1 cellular context compared by ENCODE assay signal in the genomic region with DNA sequence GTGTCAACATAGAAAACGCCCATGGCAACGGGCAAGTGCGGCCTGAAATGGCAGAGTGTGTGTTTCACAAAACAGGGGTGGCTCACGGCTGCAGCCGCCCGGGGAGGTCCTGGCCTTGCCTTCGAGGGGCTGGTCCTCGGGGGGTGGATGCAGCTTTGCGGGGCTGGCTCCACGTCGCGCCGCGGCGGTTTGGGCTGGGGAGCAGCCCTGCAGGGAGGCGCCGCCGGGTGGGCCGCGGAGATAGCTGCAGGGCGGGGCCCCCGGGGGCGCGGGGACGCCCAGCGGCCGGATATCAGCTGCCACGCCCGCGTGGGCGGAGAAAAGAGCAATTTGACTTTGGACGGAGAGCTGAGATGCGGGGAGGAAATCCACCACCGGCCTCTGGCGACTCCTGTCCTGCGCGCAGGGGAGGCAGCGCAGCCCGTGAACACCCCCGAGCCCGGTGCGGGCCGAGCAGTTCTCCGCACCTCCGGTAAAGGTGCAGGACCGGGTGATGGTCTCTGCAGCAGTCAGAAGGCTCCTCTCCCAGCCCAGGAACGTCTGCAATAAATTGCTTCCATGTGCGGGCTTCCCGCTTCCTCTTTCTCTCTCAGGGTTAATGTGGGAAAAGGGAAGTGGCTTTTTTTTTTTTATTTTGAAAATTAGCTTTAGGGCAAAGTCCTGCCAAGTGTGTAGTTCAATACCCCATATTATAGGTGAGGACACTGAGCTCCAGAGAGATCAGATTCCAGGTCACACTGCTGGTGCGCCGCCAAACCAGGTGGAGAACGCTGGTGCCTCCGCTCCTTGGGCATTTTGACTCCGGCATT.
TF ChIP-seq lines count a peak whose summit lies in the region.

No MANE protein-coding gene starts in this region.

TF ChIP-seq in HepG2, 621 proteins besides CTCF, POLR2A, EP300 and RAD21 (continued from another document and continues in another):
- TF ChIP-seq, protein P1, sequence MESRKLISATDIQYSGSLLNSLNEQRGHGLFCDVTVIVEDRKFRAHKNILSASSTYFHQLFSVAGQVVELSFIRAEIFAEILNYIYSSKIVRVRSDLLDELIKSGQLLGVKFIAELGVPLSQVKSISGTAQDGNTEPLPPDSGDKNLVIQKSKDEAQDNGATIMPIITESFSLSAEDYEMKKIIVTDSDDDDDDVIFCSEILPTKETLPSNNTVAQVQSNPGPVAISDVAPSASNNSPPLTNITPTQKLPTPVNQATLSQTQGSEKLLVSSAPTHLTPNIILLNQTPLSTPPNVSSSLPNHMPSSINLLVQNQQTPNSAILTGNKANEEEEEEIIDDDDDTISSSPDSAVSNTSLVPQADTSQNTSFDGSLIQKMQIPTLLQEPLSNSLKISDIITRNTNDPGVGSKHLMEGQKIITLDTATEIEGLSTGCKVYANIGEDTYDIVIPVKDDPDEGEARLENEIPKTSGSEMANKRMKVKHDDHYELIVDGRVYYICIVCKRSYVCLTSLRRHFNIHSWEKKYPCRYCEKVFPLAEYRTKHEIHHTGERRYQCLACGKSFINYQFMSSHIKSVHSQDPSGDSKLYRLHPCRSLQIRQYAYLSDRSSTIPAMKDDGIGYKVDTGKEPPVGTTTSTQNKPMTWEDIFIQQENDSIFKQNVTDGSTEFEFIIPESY (CRISPR knock-in tag; IDR thresholded peaks at IDR 0.05) = no peak
- no peak for TF ChIP-seq FOXM1 (CRISPR knock-in tag; IDR thresholded peaks at IDR 0.05)
- TF ChIP-seq TOPORS (CRISPR knock-in tag; IDR thresholded peaks at IDR 0.05) = no peak; the same call in 1 of the 2 replicates
- no peak for TF ChIP-seq ZNF30 (CRISPR knock-in tag; IDR thresholded peaks at IDR 0.05)
- TF ChIP-seq MBNL3 (CRISPR knock-in tag; conservative IDR thresholded peaks at IDR 0.05) = no peak
- TF ChIP-seq, protein P2, sequence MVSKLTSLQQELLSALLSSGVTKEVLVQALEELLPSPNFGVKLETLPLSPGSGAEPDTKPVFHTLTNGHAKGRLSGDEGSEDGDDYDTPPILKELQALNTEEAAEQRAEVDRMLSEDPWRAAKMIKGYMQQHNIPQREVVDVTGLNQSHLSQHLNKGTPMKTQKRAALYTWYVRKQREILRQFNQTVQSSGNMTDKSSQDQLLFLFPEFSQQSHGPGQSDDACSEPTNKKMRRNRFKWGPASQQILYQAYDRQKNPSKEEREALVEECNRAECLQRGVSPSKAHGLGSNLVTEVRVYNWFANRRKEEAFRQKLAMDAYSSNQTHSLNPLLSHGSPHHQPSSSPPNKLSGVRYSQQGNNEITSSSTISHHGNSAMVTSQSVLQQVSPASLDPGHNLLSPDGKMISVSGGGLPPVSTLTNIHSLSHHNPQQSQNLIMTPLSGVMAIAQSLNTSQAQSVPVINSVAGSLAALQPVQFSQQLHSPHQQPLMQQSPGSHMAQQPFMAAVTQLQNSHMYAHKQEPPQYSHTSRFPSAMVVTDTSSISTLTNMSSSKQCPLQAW (CRISPR knock-in tag; IDR thresholded peaks at IDR 0.05) = no peak
- TF ChIP-seq ZNF562 (CRISPR knock-in tag; IDR thresholded peaks at IDR 0.05; ENCODE audit: borderline replicate concordance) = no peak
- TF ChIP-seq, protein P3, sequence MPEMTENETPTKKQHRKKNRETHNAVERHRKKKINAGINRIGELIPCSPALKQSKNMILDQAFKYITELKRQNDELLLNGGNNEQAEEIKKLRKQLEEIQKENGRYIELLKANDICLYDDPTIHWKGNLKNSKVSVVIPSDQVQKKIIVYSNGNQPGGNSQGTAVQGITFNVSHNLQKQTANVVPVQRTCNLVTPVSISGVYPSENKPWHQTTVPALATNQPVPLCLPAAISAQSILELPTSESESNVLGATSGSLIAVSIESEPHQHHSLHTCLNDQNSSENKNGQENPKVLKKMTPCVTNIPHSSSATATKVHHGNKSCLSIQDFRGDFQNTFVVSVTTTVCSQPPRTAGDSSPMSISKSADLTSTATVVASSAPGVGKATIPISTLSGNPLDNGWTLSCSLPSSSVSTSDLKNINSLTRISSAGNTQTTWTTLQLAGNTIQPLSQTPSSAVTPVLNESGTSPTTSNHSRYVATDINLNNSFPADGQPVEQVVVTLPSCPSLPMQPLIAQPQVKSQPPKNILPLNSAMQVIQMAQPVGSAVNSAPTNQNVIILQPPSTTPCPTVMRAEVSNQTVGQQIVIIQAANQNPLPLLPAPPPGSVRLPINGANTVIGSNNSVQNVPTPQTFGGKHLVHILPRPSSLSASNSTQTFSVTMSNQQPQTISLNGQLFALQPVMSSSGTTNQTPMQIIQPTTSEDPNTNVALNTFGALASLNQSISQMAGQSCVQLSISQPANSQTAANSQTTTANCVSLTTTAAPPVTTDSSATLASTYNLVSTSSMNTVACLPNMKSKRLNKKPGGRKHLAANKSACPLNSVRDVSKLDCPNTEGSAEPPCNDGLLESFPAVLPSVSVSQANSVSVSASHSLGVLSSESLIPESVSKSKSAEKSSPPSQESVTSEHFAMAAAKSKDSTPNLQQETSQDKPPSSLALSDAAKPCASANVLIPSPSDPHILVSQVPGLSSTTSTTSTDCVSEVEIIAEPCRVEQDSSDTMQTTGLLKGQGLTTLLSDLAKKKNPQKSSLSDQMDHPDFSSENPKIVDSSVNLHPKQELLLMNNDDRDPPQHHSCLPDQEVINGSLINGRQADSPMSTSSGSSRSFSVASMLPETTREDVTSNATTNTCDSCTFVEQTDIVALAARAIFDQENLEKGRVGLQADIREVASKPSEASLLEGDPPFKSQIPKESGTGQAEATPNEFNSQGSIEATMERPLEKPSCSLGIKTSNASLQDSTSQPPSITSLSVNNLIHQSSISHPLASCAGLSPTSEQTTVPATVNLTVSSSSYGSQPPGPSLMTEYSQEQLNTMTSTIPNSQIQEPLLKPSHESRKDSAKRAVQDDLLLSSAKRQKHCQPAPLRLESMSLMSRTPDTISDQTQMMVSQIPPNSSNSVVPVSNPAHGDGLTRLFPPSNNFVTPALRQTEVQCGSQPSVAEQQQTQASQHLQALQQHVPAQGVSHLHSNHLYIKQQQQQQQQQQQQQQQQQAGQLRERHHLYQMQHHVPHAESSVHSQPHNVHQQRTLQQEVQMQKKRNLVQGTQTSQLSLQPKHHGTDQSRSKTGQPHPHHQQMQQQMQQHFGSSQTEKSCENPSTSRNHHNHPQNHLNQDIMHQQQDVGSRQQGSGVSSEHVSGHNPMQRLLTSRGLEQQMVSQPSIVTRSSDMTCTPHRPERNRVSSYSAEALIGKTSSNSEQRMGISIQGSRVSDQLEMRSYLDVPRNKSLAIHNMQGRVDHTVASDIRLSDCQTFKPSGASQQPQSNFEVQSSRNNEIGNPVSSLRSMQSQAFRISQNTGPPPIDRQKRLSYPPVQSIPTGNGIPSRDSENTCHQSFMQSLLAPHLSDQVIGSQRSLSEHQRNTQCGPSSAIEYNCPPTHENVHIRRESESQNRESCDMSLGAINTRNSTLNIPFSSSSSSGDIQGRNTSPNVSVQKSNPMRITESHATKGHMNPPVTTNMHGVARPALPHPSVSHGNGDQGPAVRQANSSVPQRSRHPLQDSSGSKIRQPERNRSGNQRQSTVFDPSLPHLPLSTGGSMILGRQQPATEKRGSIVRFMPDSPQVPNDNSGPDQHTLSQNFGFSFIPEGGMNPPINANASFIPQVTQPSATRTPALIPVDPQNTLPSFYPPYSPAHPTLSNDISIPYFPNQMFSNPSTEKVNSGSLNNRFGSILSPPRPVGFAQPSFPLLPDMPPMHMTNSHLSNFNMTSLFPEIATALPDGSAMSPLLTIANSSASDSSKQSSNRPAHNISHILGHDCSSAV (CRISPR knock-in tag; IDR thresholded peaks at IDR 0.05; ENCODE audit: borderline replicate concordance) = 0 out of 2 replicates have a peak, but pooled peaks have one; percentile 72
- TF ChIP-seq, protein P4, sequence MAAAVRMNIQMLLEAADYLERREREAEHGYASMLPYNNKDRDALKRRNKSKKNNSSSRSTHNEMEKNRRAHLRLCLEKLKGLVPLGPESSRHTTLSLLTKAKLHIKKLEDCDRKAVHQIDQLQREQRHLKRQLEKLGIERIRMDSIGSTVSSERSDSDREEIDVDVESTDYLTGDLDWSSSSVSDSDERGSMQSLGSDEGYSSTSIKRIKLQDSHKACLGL (CRISPR knock-in tag; IDR thresholded peaks at IDR 0.05) = peak; percentile 41; the same call in 1 of the 2 replicates
- TF ChIP-seq, protein P5, sequence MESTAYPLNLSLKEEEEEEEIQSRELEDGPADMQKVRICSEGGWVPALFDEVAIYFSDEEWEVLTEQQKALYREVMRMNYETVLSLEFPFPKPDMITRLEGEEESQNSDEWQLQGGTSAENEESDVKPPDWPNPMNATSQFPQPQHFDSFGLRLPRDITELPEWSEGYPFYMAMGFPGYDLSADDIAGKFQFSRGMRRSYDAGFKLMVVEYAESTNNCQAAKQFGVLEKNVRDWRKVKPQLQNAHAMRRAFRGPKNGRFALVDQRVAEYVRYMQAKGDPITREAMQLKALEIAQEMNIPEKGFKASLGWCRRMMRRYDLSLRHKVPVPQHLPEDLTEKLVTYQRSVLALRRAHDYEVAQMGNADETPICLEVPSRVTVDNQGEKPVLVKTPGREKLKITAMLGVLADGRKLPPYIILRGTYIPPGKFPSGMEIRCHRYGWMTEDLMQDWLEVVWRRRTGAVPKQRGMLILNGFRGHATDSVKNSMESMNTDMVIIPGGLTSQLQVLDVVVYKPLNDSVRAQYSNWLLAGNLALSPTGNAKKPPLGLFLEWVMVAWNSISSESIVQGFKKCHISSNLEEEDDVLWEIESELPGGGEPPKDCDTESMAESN (CRISPR knock-in tag; conservative IDR thresholded peaks at IDR 0.05) = peak; percentile 87; the same call in 1 of the 2 replicates
- TF ChIP-seq, protein P6, sequence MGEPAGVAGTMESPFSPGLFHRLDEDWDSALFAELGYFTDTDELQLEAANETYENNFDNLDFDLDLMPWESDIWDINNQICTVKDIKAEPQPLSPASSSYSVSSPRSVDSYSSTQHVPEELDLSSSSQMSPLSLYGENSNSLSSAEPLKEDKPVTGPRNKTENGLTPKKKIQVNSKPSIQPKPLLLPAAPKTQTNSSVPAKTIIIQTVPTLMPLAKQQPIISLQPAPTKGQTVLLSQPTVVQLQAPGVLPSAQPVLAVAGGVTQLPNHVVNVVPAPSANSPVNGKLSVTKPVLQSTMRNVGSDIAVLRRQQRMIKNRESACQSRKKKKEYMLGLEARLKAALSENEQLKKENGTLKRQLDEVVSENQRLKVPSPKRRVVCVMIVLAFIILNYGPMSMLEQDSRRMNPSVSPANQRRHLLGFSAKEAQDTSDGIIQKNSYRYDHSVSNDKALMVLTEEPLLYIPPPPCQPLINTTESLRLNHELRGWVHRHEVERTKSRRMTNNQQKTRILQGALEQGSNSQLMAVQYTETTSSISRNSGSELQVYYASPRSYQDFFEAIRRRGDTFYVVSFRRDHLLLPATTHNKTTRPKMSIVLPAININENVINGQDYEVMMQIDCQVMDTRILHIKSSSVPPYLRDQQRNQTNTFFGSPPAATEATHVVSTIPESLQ (CRISPR knock-in tag; conservative IDR thresholded peaks at IDR 0.05) = no peak
- no peak for TF ChIP-seq SRSF4 (IDR thresholded peaks at IDR 0.05; ENCODE audit: low read depth, low read length, poor library complexity, severe bottlenecking)
- TF ChIP-seq RBFOX2 (IDR thresholded peaks at IDR 0.05; ENCODE audit: low read depth, low read length) = peak; percentile 95
- TF ChIP-seq ZNF782 (CRISPR knock-in tag; IDR thresholded peaks at IDR 0.05; ENCODE audit: borderline replicate concordance) = no peak
- TF ChIP-seq, protein P7, sequence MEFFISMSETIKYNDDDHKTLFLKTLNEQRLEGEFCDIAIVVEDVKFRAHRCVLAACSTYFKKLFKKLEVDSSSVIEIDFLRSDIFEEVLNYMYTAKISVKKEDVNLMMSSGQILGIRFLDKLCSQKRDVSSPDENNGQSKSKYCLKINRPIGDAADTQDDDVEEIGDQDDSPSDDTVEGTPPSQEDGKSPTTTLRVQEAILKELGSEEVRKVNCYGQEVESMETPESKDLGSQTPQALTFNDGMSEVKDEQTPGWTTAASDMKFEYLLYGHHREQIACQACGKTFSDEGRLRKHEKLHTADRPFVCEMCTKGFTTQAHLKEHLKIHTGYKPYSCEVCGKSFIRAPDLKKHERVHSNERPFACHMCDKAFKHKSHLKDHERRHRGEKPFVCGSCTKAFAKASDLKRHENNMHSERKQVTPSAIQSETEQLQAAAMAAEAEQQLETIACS (CRISPR knock-in tag; IDR thresholded peaks at IDR 0.05) = no peak
- TF ChIP-seq ZBTB20 (CRISPR knock-in tag; IDR thresholded peaks at IDR 0.05; ENCODE audit: borderline replicate concordance, low read depth) = no peak
- TF ChIP-seq, protein P8, sequence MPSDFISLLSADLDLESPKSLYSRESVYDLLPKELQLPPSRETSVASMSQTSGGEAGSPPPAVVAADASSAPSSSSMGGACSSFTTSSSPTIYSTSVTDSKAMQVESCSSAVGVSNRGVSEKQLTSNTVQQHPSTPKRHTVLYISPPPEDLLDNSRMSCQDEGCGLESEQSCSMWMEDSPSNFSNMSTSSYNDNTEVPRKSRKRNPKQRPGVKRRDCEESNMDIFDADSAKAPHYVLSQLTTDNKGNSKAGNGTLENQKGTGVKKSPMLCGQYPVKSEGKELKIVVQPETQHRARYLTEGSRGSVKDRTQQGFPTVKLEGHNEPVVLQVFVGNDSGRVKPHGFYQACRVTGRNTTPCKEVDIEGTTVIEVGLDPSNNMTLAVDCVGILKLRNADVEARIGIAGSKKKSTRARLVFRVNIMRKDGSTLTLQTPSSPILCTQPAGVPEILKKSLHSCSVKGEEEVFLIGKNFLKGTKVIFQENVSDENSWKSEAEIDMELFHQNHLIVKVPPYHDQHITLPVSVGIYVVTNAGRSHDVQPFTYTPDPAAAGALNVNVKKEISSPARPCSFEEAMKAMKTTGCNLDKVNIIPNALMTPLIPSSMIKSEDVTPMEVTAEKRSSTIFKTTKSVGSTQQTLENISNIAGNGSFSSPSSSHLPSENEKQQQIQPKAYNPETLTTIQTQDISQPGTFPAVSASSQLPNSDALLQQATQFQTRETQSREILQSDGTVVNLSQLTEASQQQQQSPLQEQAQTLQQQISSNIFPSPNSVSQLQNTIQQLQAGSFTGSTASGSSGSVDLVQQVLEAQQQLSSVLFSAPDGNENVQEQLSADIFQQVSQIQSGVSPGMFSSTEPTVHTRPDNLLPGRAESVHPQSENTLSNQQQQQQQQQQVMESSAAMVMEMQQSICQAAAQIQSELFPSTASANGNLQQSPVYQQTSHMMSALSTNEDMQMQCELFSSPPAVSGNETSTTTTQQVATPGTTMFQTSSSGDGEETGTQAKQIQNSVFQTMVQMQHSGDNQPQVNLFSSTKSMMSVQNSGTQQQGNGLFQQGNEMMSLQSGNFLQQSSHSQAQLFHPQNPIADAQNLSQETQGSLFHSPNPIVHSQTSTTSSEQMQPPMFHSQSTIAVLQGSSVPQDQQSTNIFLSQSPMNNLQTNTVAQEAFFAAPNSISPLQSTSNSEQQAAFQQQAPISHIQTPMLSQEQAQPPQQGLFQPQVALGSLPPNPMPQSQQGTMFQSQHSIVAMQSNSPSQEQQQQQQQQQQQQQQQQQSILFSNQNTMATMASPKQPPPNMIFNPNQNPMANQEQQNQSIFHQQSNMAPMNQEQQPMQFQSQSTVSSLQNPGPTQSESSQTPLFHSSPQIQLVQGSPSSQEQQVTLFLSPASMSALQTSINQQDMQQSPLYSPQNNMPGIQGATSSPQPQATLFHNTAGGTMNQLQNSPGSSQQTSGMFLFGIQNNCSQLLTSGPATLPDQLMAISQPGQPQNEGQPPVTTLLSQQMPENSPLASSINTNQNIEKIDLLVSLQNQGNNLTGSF (CRISPR knock-in tag; IDR thresholded peaks at IDR 0.05) = no peak; the same call in 1 of the 2 replicates
